ENCODE assay signal across 14 cellular contexts in genomic region chr10:31000071-31000787, GRCh38. TPM values are rescaled to one million over a fixed set of nuclear protein-coding genes. Genes with fewer than 3 reads are reported as not detected.
DNase-seq lines count a peak whose midpoint lies in the region; ATAC-seq, FAIRE-seq and TF ChIP-seq lines count a peak whose summit lies in the region.
"Had no signal": no experiment of that assay in that cellular context is flagged by ENCODE, and none has a peak within 500 bp of the region (broad histone marks: within the 10 kb centered on the region; RNA-seq: fewer than 3 reads in every experiment).

No MANE protein-coding gene starts in this region.

- peaks cover 21% of the 10 kb centered on the region for H3K36me3 Mint-ChIP-seq in T-helper 2 cell treated with Interferon-gamma antibody and Interleukin-4, amounts not matched to agents 5 μg/mL and 100 μg/mL, for 36 hours (ENCODE audit: low read depth)

- peak overlapping the region; percentile 73 to 90 for H3K27ac ChIP-seq in left lung
- H3K27ac ChIP-seq in gastrocnemius medialis: peak overlapping the region; percentile 72 to 81 (median 74)
- H3K27ac ChIP-seq: suprapubic skin had no signal

- H3K27me3 ChIP-seq in left lung: no peaks in the 10 kb centered on the region
- no peaks in the 10 kb centered on the region for H3K27me3 ChIP-seq in gastrocnemius medialis
- H3K27me3 ChIP-seq: BLaER1 treated with 17β-estradiol and CSF1 and Interleukin-3, amounts not matched to agents 10 nM and 100 nM; dorsolateral prefrontal cortex; suprapubic skin had no signal

- H3K9me3 Mint-ChIP-seq in T-helper 2 cell treated with Interferon-gamma antibody and Interleukin-4, amounts not matched to agents 5 μg/mL and 100 μg/mL, for 36 hours: peaks cover 14% of the 10 kb centered on the region

- no peak for DNase-seq in GM19239 (ENCODE audit: insufficient read length, low spot score)
- no peak for DNase-seq in T-helper 2 cell treated with Interferon-gamma antibody and Interleukin-4, amounts not matched to agents 5 μg/mL and 100 μg/mL, for 36 hours (ENCODE audit: low spot score)
- no peak for DNase-seq in left lung
- DNase-seq in gastrocnemius medialis: no peak
- DNase-seq in SIG-M5 treated with dmso at 0.1 percent for 504 hours (lab: John Stamatoyannopoulos, UW; ENCODE audit: unreplicated experiment): no peak
- DNase-seq in NCI-H2029 treated with DMSO at 0.1 percent for 48 hours (lab: John Stamatoyannopoulos, UW): no peak
- DNase-seq: dorsolateral prefrontal cortex; NCI-H1048; NK-92 treated with Interleukin-12 subunit alpha and Interleukin-12 subunit beta, amount 100 ng/mL, for 24 hours; SHP77; T-helper 9 cell had no signal

- no peak for TF ChIP-seq CTCF in left lung (IDR thresholded peaks at IDR 0.05)
- no peak for TF ChIP-seq CTCF in gastrocnemius medialis (IDR thresholded peaks at IDR 0.05 in 4 of 5, conservative IDR thresholded peaks at IDR 0.05 in 1 of 5)

- H3K36me3 ChIP-seq in left lung: no peaks in the 10 kb centered on the region
- H3K36me3 ChIP-seq in gastrocnemius medialis: no peaks in the 10 kb centered on the region
- H3K36me3 ChIP-seq: BLaER1 treated with 17β-estradiol and CSF1 and Interleukin-3, amounts not matched to agents 10 nM and 100 nM; suprapubic skin had no signal

- no peaks in the 10 kb centered on the region for H3K27me3 Mint-ChIP-seq in T-helper 2 cell treated with Interferon-gamma antibody and Interleukin-4, amounts not matched to agents 5 μg/mL and 100 μg/mL, for 36 hours (ENCODE audit: low read depth)

- in situ Hi-C loops in gastrocnemius medialis (cut with MboI; ENCODE audit: low sequenced_read_pairs in 4 of 4): no loop called here

- no peak overlapping the region for H3K4me3 Mint-ChIP-seq in T-helper 2 cell treated with Interferon-gamma antibody and Interleukin-4, amounts not matched to agents 5 μg/mL and 100 μg/mL, for 36 hours

- peaks cover 51% of the 10 kb centered on the region for H3K4me1 Mint-ChIP-seq in T-helper 2 cell treated with Interferon-gamma antibody and Interleukin-4, amounts not matched to agents 5 μg/mL and 100 μg/mL, for 36 hours (ENCODE audit: low read depth)

- H3K27ac Mint-ChIP-seq in T-helper 2 cell treated with Interferon-gamma antibody and Interleukin-4, amounts not matched to agents 5 μg/mL and 100 μg/mL, for 36 hours: peak overlapping the region; percentile 5

- ATAC-seq in left lung: no peak
- ATAC-seq in gastrocnemius medialis: no peak
- ATAC-seq in GM21723 (IDR thresholded peaks at IDR 0.05; ENCODE audit: unreplicated experiment): no peak

- H3K4me1 ChIP-seq in left lung (peaks cover 0 to 60% of the 10 kb centered on the region in 2 donors), gastrocnemius medialis (peaks cover 28 to 38% of the 10 kb centered on the region in 2 donors)

- no peak overlapping the region for H3K4me3 ChIP-seq in left lung
- no peak overlapping the region for H3K4me3 ChIP-seq in gastrocnemius medialis
- H3K4me3 ChIP-seq: BLaER1 treated with 17β-estradiol and CSF1 and Interleukin-3, amounts not matched to agents 10 nM and 100 nM; dorsolateral prefrontal cortex; suprapubic skin had no signal

- peaks cover 0 to 2% of the 10 kb centered on the region in 2 donors for H3K9me3 ChIP-seq in left lung
- no peaks in the 10 kb centered on the region for H3K9me3 ChIP-seq in gastrocnemius medialis
- H3K9me3 ChIP-seq: suprapubic skin had no signal

- intact Hi-C loops in left lung (cut with DNase I): no loop called here
- intact Hi-C loops in gastrocnemius medialis (cut with DNase I; ENCODE audit: low total_unique reads): no loop called here

- FAIRE-seq in GM19239 (lab: Jason Lieb, UNC): peak; percentile 11

- TF ChIP-seq POLR2A in gastrocnemius medialis (IDR thresholded peaks at IDR 0.05): no peak

RNA-seq across cellular contexts. Expression of gene ZNF438, which starts 31.4 kb away (rescaled TPM):
- 10 to 100 TPM in 1 of 2 donors, 1 to 10 TPM in 1; 9.6 to 20.1 TPM for total RNA-seq in left lung
- 10 to 100 TPM; 14.4 to 37.0 (median 26.5) TPM for total RNA-seq in gastrocnemius medialis
